ENCODE assay signal across 8 cellular contexts in the genomic region with DNA sequence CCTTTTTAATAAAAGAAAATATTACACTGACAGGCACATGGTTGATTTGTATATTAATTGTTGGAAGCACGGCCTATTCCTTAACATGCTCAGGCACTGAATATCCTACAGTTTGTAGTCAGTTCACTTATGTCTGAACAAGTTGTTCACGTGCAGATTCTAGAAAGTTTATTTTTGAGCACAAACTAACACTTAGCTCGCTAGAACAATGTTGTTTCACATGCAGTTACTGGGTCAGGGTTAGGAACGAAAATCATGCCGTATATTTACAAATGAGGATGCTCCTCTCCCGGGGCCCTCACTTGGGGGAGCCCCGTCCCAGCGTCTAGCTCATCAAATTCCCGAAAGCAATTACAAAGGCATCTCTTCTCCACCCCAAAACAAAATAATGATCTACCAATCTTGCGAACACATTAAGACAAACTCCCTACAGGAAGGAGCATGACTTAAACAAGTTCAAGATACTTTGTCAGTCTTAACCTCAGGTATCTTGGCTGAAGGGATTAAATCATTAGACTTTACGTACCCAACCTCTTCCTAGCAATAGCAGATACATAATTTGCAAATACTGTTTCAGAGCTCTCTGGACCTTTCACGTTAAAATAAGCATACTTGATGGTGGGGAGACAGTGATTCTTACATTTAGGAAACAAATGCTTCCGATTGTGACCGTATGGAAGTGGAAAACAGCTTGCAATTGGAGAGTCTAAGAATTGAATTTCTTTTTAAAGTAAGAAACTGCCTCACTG. TPM values are rescaled to one million over a fixed set of nuclear protein-coding genes. Genes with fewer than 3 reads are reported as not detected.
DNase-seq lines count a peak whose midpoint lies in the region; ATAC-seq and TF ChIP-seq lines count a peak whose summit lies in the region.
"Had no signal": no experiment of that assay in that cellular context is flagged by ENCODE, and none has a peak within 500 bp of the region (broad histone marks: within the 10 kb centered on the region; RNA-seq: fewer than 3 reads in every experiment).

No MANE protein-coding gene starts in this region.

- WGBS in HUES64, result 54% methylated on average over 14 of the region's 14 CpGs
- 43% methylated on average over 14 of the region's 14 CpGs for WGBS in smooth muscle cell (ENCODE audit: low lambda C conversion rate)

- H3K36me3 ChIP-seq in HUES64 (ENCODE audit: insufficient read depth, low read length), result no peaks in the 10 kb centered on the region
- H3K36me3 ChIP-seq in kidney epithelial cell (ENCODE audit: control insufficient read depth, insufficient read depth, low read length), result no peaks in the 10 kb centered on the region
- H3K36me3 ChIP-seq in smooth muscle cell (ENCODE audit: low read depth), result no peaks in the 10 kb centered on the region
- H3K36me3 ChIP-seq: right atrium auricular region had no signal

- H3K4me3 ChIP-seq in HUES64 (ENCODE audit: low read length), result peak overlapping the region; percentile 78
- peak overlapping the region; percentile 85 for H3K4me3 ChIP-seq in kidney epithelial cell (ENCODE audit: low read depth, low read length)
- H3K4me3 ChIP-seq in smooth muscle cell, result peak overlapping the region; percentile 74

- H3K27me3 ChIP-seq in HUES64 (ENCODE audit: insufficient read depth, low read length) (peaks cover 49% of the 10 kb centered on the region), kidney epithelial cell (ENCODE audit: control insufficient read depth, insufficient read depth, low read length) (no peaks in the 10 kb centered on the region), smooth muscle cell (ENCODE audit: low read depth) (peaks cover 51% of the 10 kb centered on the region)
- H3K27me3 ChIP-seq: right atrium auricular region had no signal

- H3K9ac ChIP-seq in HUES64 (ENCODE audit: low read depth, low read length) (0 out of 2 replicates have a peak overlapping the region, but pooled peaks have one; percentile 68), smooth muscle cell (ENCODE audit: low read depth) (no peak overlapping the region)

- H3K27me3 Mint-ChIP-seq in activated naive CD8-positive, alpha-beta T cell treated with anti-CD3 and anti-CD28 coated beads, Interleukin-2, amount 10 ng/mL, durations not matched to agents 7 days and 5 days, result peaks cover 69% of the 10 kb centered on the region

- H4K20me1 ChIP-seq in smooth muscle cell (ENCODE audit: low read depth), result no peaks in the 10 kb centered on the region

- TF ChIP-seq CTCF in kidney epithelial cell (IDR thresholded peaks at IDR 0.05; ENCODE audit: insufficient read depth, low read length, poor library complexity, severe bottlenecking) (no peak), smooth muscle cell (IDR thresholded peaks at IDR 0.05; ENCODE audit: borderline replicate concordance, insufficient read depth, poor library complexity, severe bottlenecking) (no peak)

- peak overlapping the region; percentile 51 for H3K4me3 Mint-ChIP-seq in activated naive CD8-positive, alpha-beta T cell treated with anti-CD3 and anti-CD28 coated beads, Interleukin-2, amount 10 ng/mL, durations not matched to agents 7 days and 5 days

- peak overlapping the region; percentile 73 for H2AFZ ChIP-seq in smooth muscle cell (ENCODE audit: low read depth)

- H3K4me1 ChIP-seq in HUES64 (ENCODE audit: insufficient read depth, low read length), result peaks cover 33% of the 10 kb centered on the region
- H3K4me1 ChIP-seq in smooth muscle cell (ENCODE audit: low read depth), result peaks cover 12% of the 10 kb centered on the region

- peak overlapping the region; percentile 96 for H3K4me2 ChIP-seq in smooth muscle cell

- no peak for DNase-seq in activated naive CD8-positive, alpha-beta T cell treated with anti-CD3 and anti-CD28 coated beads, Interleukin-2, amount 10 ng/mL, durations not matched to agents 7 days and 5 days
- no peak for DNase-seq in kidney epithelial cell (ENCODE audit: low read depth)
- DNase-seq in smooth muscle cell (lab: John Stamatoyannopoulos, UW; ENCODE audit: unreplicated experiment), result no peak
- no peak for DNase-seq in COLO668 (lab: John Stamatoyannopoulos, UW; ENCODE audit: unreplicated experiment)

- H3K9me3 ChIP-seq in HUES64 (ENCODE audit: insufficient read depth, low read depth, low read length), result no peaks in the 10 kb centered on the region
- no peaks in the 10 kb centered on the region for H3K9me3 ChIP-seq in smooth muscle cell (replicated peaks; ENCODE audit: low read depth)
- H3K9me3 ChIP-seq: right atrium auricular region had no signal

- H3K9me3 Mint-ChIP-seq in activated naive CD8-positive, alpha-beta T cell treated with anti-CD3 and anti-CD28 coated beads, Interleukin-2, amount 10 ng/mL, durations not matched to agents 7 days and 5 days, result no peaks in the 10 kb centered on the region

- H3K4me1 Mint-ChIP-seq in activated naive CD8-positive, alpha-beta T cell treated with anti-CD3 and anti-CD28 coated beads, Interleukin-2, amount 10 ng/mL, durations not matched to agents 7 days and 5 days, result peaks cover 3% of the 10 kb centered on the region

- no peaks in the 10 kb centered on the region for H3K36me3 Mint-ChIP-seq in activated naive CD8-positive, alpha-beta T cell treated with anti-CD3 and anti-CD28 coated beads, Interleukin-2, amount 10 ng/mL, durations not matched to agents 7 days and 5 days

- no peak for ATAC-seq in activated naive CD8-positive, alpha-beta T cell treated with anti-CD3 and anti-CD28 coated beads, Interleukin-2, amount 10 ng/mL, durations not matched to agents 7 days and 5 days (ENCODE audit: low read depth)
- ATAC-seq in HG03159 (IDR thresholded peaks at IDR 0.05; ENCODE audit: unreplicated experiment) (no peak), HG03520 (IDR thresholded peaks at IDR 0.05; ENCODE audit: unreplicated experiment) (no peak)

- no peaks in the 10 kb centered on the region for H3F3A ChIP-seq in smooth muscle cell (ENCODE audit: low read depth)

- H3K27ac ChIP-seq in HUES64 (ENCODE audit: low read depth, low read length), result no peak overlapping the region
- no peak overlapping the region for H3K27ac ChIP-seq in smooth muscle cell (ENCODE audit: low read depth)

- POLR2A ChIA-PET in activated naive CD8-positive, alpha-beta T cell treated with anti-CD3 and anti-CD28 coated beads, Interleukin-2, amount 10 ng/mL, durations not matched to agents 7 days and 5 days (lab: Charles Lee), result no interaction called here

- no peaks in the 10 kb centered on the region for H3K79me2 ChIP-seq in smooth muscle cell (ENCODE audit: low read depth)

- no peak overlapping the region for H3K27ac Mint-ChIP-seq in activated naive CD8-positive, alpha-beta T cell treated with anti-CD3 and anti-CD28 coated beads, Interleukin-2, amount 10 ng/mL, durations not matched to agents 7 days and 5 days

RNA-seq across cellular contexts. Expression of a gene that starts 1.5 kb away (rescaled TPM):
- 20.9 TPM for polyA plus RNA-seq in HUES64 (2013, experiment 1 of 2)
- polyA plus RNA-seq in HUES64 (2013, experiment 2 of 2), result 23.5 TPM
- under 1 TPM; 0.14 to 0.48 TPM for total RNA-seq in activated naive CD8-positive, alpha-beta T cell treated with anti-CD3 and anti-CD28 coated beads, Interleukin-2, amount 10 ng/mL, durations not matched to agents 7 days and 5 days
- total RNA-seq in kidney epithelial cell (16.0 and 17.6 TPM in 2 replicates), smooth muscle cell (6.4 and 8.2 TPM in 2 replicates)
- 1.6 and 8.9 TPM in 2 replicates for polyA plus RNA-seq in smooth muscle cell
